1 cellular context compared by ENCODE assay signal in the genomic region with DNA sequence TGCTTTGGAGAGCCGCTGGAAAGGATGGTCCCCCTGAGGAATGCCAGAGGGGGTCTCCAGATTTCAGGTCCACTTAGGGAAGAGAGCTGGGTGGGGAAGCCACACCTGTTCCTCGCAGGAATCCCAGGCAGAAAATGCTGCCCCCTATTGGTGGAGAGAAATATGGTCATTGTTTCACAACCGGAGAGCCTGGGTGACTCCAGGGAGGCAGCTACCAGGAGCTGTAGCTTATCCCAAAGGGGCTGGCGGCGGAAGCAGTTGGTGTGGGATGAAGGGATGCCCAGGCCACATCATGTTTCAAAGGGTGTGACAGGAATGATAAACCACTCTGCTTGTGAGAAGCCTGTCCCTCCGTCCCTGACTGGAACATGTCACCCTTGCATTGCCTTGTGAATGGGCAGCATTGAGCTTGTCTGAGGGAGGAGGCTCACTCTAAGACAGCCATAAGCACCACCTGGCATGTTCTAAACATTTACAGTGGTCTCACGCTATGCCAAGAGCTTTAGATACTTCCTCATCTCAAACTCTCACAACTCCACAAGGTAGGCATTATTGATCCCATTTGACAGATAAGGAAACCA.
TF ChIP-seq lines count a peak whose summit lies in the region.

No MANE protein-coding gene starts in this region.

TF ChIP-seq in WTC11, 78 proteins besides CTCF, POLR2A, EP300 and RAD21 (continued from another document):
- TF ChIP-seq, protein P1, sequence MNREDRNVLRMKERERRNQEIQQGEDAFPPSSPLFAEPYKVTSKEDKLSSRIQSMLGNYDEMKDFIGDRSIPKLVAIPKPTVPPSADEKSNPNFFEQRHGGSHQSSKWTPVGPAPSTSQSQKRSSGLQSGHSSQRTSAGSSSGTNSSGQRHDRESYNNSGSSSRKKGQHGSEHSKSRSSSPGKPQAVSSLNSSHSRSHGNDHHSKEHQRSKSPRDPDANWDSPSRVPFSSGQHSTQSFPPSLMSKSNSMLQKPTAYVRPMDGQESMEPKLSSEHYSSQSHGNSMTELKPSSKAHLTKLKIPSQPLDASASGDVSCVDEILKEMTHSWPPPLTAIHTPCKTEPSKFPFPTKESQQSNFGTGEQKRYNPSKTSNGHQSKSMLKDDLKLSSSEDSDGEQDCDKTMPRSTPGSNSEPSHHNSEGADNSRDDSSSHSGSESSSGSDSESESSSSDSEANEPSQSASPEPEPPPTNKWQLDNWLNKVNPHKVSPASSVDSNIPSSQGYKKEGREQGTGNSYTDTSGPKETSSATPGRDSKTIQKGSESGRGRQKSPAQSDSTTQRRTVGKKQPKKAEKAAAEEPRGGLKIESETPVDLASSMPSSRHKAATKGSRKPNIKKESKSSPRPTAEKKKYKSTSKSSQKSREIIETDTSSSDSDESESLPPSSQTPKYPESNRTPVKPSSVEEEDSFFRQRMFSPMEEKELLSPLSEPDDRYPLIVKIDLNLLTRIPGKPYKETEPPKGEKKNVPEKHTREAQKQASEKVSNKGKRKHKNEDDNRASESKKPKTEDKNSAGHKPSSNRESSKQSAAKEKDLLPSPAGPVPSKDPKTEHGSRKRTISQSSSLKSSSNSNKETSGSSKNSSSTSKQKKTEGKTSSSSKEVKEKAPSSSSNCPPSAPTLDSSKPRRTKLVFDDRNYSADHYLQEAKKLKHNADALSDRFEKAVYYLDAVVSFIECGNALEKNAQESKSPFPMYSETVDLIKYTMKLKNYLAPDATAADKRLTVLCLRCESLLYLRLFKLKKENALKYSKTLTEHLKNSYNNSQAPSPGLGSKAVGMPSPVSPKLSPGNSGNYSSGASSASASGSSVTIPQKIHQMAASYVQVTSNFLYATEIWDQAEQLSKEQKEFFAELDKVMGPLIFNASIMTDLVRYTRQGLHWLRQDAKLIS (CRISPR knock-in tag; IDR thresholded peaks at IDR 0.05; ENCODE audit: borderline replicate concordance): no peak
